In genomic region chr7:143012409-143012808, GRCh38 we compare ENCODE assay signal across 23 cellular contexts. TPM values are rescaled to one million over a fixed set of nuclear protein-coding genes. Genes with fewer than 3 reads are reported as not detected.
"Had no signal": no experiment of that assay in that cellular context is flagged by ENCODE, and none has a peak within 500 bp of the region (broad histone marks: within the 10 kb centered on the region; RNA-seq: fewer than 3 reads in every experiment).

No MANE protein-coding gene starts in this region.

- H3K9me3 Mint-ChIP-seq: activated naive CD8-positive, alpha-beta T cell treated with anti-CD3 and anti-CD28 coated beads for 36 hours; brain; endodermal cell; immature natural killer cell; naive thymus-derived CD8-positive, alpha-beta T cell had no signal

- H3K4me3 Mint-ChIP-seq: activated naive CD8-positive, alpha-beta T cell treated with anti-CD3 and anti-CD28 coated beads for 36 hours; brain; endodermal cell; immature natural killer cell; naive thymus-derived CD8-positive, alpha-beta T cell had no signal

- H3K4me1 Mint-ChIP-seq: endodermal cell had no signal

- DNase-seq: activated CD4-positive, alpha-beta T cell treated with anti-CD3 and anti-CD28 coated beads for 1 hour; activated CD4-positive, alpha-beta T cell treated with anti-CD3 and anti-CD28 coated beads, Interleukin-2, amount 50 U/mL, for 48 hours; activated naive CD4-positive, alpha-beta T cell; activated naive CD8-positive, alpha-beta T cell treated with anti-CD3 and anti-CD28 coated beads for 36 hours; activated T-cell treated with anti-CD3 and anti-CD28 coated beads for 4 hours; amniotic stem cell; caudate nucleus; endodermal cell; foreskin melanocyte; immature natural killer cell; kidney glomerular epithelial cell; left ventricle myocardium superior; mesenchymal stem cell; mucosa of descending colon; naive thymus-derived CD8-positive, alpha-beta T cell; stimulated activated naive CD4-positive, alpha-beta T cell treated with Interleukin-2 at 50 U/mL for 16 hours; transverse colon had no signal

- H3K9me3 ChIP-seq: mucosa of descending colon, transverse colon had no signal

- H3K36me3 ChIP-seq: transverse colon had no signal

- ATAC-seq: left ventricle myocardium superior; mucosa of descending colon; naive thymus-derived CD8-positive, alpha-beta T cell; sciatic nerve had no signal

- H3K27me3 ChIP-seq: transverse colon had no signal

- H3K36me3 Mint-ChIP-seq: activated naive CD8-positive, alpha-beta T cell treated with anti-CD3 and anti-CD28 coated beads for 36 hours; brain; immature natural killer cell; naive thymus-derived CD8-positive, alpha-beta T cell had no signal

- H3K4me3 ChIP-seq: mucosa of descending colon, transverse colon had no signal

- H3K27ac Mint-ChIP-seq: activated naive CD8-positive, alpha-beta T cell treated with anti-CD3 and anti-CD28 coated beads for 36 hours; brain; endodermal cell; immature natural killer cell had no signal

- H3K27ac ChIP-seq: epithelial cell of prostate had no signal

RNA-seq across cellular contexts. Expression of gene OR9A2, which starts 14.5 kb away (rescaled TPM):
- total RNA-seq: activated naive CD8-positive, alpha-beta T cell treated with anti-CD3 and anti-CD28 coated beads for 36 hours; endodermal cell; fibroblast of lung; left ventricle myocardium superior; mucosa of descending colon; subcutaneous adipose tissue; T-helper 1 cell treated with Interleukin-12 subunit alpha and Interleukin-12 subunit beta and Interleukin-4 antibody, amounts not matched to agents 30 ng/mL and 1 ng/mL, for 36 hours; transverse colon had no signal
- polyA plus RNA-seq: fibroblast of lung; immature natural killer cell; naive thymus-derived CD8-positive, alpha-beta T cell had no signal

RNA-seq across cellular contexts. Expression of gene OR6V1, which starts 39.7 kb away (rescaled TPM):
- total RNA-seq: activated naive CD8-positive, alpha-beta T cell treated with anti-CD3 and anti-CD28 coated beads for 36 hours; endodermal cell; fibroblast of lung; left ventricle myocardium superior; mucosa of descending colon; naive thymus-derived CD8-positive, alpha-beta T cell; sciatic nerve; subcutaneous adipose tissue; T-helper 1 cell treated with Interleukin-12 subunit alpha and Interleukin-12 subunit beta and Interleukin-4 antibody, amounts not matched to agents 30 ng/mL and 1 ng/mL, for 36 hours; transverse colon had no signal
- polyA plus RNA-seq: fibroblast of lung; immature natural killer cell; naive thymus-derived CD8-positive, alpha-beta T cell had no signal

RNA-seq across cellular contexts. Expression of gene KEL, which starts 50.2 kb away (rescaled TPM):
- total RNA-seq: fibroblast of lung had no signal
- polyA plus RNA-seq: immature natural killer cell; naive thymus-derived CD8-positive, alpha-beta T cell had no signal
